10 cellular contexts compared by ENCODE assay signal in the genomic region with DNA sequence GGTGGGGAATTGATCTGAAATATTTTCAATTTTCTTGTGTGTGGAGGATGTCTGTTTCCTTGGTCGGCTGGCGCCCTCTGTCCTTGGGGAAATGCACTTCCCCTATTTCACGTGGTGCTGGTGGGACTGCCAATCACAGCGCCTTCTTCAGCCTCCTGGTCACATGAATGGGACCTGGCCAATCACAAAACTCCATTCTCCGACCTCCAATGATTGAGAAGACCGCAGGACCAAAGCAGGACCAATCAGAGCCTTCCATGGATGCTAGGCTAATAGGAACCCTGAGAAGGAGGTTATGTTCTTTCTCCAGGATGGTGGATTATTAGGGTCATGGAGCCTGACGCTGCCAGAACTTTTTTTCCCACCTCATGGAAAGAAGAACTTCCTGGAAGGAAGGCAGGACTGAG.
DNase-seq lines count a peak whose midpoint lies in the region; ATAC-seq, FAIRE-seq and TF ChIP-seq lines count a peak whose summit lies in the region.
"Had no signal": no experiment of that assay in that cellular context is flagged by ENCODE, and none has a peak within 500 bp of the region (broad histone marks: within the 10 kb centered on the region; RNA-seq: fewer than 3 reads in every experiment).

No MANE protein-coding gene starts in this region.

- no peak overlapping the region for H3K4me2 ChIP-seq in GM12878 (ENCODE audit: control insufficient read depth, insufficient read depth)
- H3K4me2 ChIP-seq: KMS-11 had no signal

- H3K9me3 ChIP-seq in GM12878 (replicated peaks; ENCODE audit: control insufficient read depth, insufficient read depth, low read length) (no peaks in the 10 kb centered on the region; the same call in 1 of the 3 replicates), pancreas (no peaks in the 10 kb centered on the region)

- POLR2A ChIA-PET in GM12878 (lab: Charles Lee), result no interaction called here

- peak; percentile 66 for ATAC-seq in GM12878
- peak; percentile 90 to 95 (median 92) for ATAC-seq in pancreas
- no peak for ATAC-seq in HG03354 (IDR thresholded peaks at IDR 0.05; ENCODE audit: poor library complexity, severe bottlenecking, unreplicated experiment)

- no peaks in the 10 kb centered on the region for H4K20me1 ChIP-seq in GM12878 (ENCODE audit: control insufficient read depth, insufficient read depth)

- in situ Hi-C loops in GM12878 (cut with MboI), result no loop called here

- peak; percentile 32; the same call in 1 of the 2 replicates for TF ChIP-seq RAD21 in GM12878 (IDR thresholded peaks at IDR 0.05; ENCODE audit: insufficient read depth, low read depth, low read length)

- H3K27ac ChIP-seq in GM12878 (ENCODE audit: control insufficient read depth, insufficient read depth) (no peak overlapping the region), pancreas (no peak overlapping the region), substantia nigra (ENCODE audit: low read depth, low read length, poor library complexity, severe bottlenecking) (no peak overlapping the region)
- H3K27ac ChIP-seq: KMS-11 had no signal

- H2AFZ ChIP-seq in GM12878 (ENCODE audit: control insufficient read depth, low read depth, low read length), result no peak overlapping the region

- H3K36me3 ChIP-seq in GM12878 (ENCODE audit: control insufficient read depth in 2 of 2, insufficient read depth in 2 of 2, low read length in 1 of 2) (no peaks in the 10 kb centered on the region), pancreas (no peaks in the 10 kb centered on the region)

- 29% methylated on average over 7 of the region's 7 CpGs for WGBS in GM12878 (ENCODE audit: insufficient coverage, insufficient replicate concordance, low lambda C conversion rate, missing lambda C conversion rate)
- WGBS in pancreas, 2 donors, result 27 to 30% methylated on average over 7 of the region's 7 CpGs

- TF ChIP-seq CTCF in NB4 (IDR thresholded peaks at IDR 0.05; ENCODE audit: low read depth, low read length) (no peak), GM12878 (IDR thresholded peaks at IDR 0.05 in 2 of 3, conservative IDR thresholded peaks at IDR 0.05 in 1 of 3; ENCODE audit: control insufficient read depth in 2 of 3, extremely low read depth in 1 of 3, insufficient read depth in 1 of 3, low read depth in 3 of 3, low read length in 3 of 3) (peak in 2 of 3 experiments; percentile 17 to 21; a peak in 2 of 6 replicates), pancreas (IDR thresholded peaks at IDR 0.05) (peak in 1 of 4 donors; percentile 12)

- H3K79me2 ChIP-seq in GM12878 (ENCODE audit: control insufficient read depth, insufficient read depth, low read length), result no peaks in the 10 kb centered on the region

- H3K27me3 ChIP-seq in GM12878 (replicated peaks in 1 of 2; ENCODE audit: control insufficient read depth in 2 of 2, insufficient read depth in 2 of 2, low read length in 1 of 2) (peaks cover 0 to 3% of the 10 kb centered on the region in 2 experiments; a peak in 1 of 4 replicates), pancreas (no peaks in the 10 kb centered on the region)

- H3K4me1 ChIP-seq in GM12878 (ENCODE audit: control insufficient read depth, insufficient read depth, low read length) (no peaks in the 10 kb centered on the region), pancreas (peaks cover 0 to 4% (median 0%) of the 10 kb centered on the region in 3 donors)

- no TSS peak for BruUV-seq in GM12878 (replicated peaks; lab: Mats Ljungman, UMichigan)

- SMC1A ChIA-PET in GM12878 (lab: Charles Lee; ENCODE audit: uncharacterized antibody, unreplicated experiment), result no interaction called here

- DNase-seq in NOMO-1 (lab: John Stamatoyannopoulos, UW; ENCODE audit: unreplicated experiment in 2 of 2) (peak; percentile 4 to 18), NOMO-1 treated with dmso at 0.1 percent for 144 hours (lab: John Stamatoyannopoulos, UW; ENCODE audit: unreplicated experiment) (no peak), NB4 (ENCODE audit: low read depth) (peak; percentile 41), GM12878 (ENCODE audit: low read depth, low spot score) (no peak), pancreas (peak in 5 of 6 donors; percentile 67 to 80 (median 77)), activated gamma-delta T cell (lab: John Stamatoyannopoulos, UW) (no peak), substantia nigra (lab: John Stamatoyannopoulos, UW) (no peak)

- H3K9ac ChIP-seq in GM12878 (ENCODE audit: control insufficient read depth, insufficient read depth, low read length), result no peak overlapping the region
- H3K9ac ChIP-seq: KMS-11 had no signal

- RAD21 ChIA-PET in GM12878 (lab: Charles Lee; ENCODE audit: unreplicated experiment), result no interaction called here

- H3K4me3 ChIP-seq in NB4 (ENCODE audit: low read depth, low read length) (no peak overlapping the region), GM12878 (no peak overlapping the region), pancreas (peak overlapping the region in 2 of 4 donors; percentile 31 to 36)

- no peak for TF ChIP-seq POLR2A in NB4 (IDR thresholded peaks at IDR 0.05; ENCODE audit: extremely low read depth, insufficient read length)
- no peak for TF ChIP-seq POLR2A in GM12878 (IDR thresholded peaks at IDR 0.05; ENCODE audit: low read depth, low read length)

- TF ChIP-seq EP300 in GM12878 (IDR thresholded peaks at IDR 0.05; ENCODE audit: borderline replicate concordance in 1 of 2, control insufficient read depth in 1 of 2, low read depth in 2 of 2, low read length in 2 of 2), result no peak

- CTCF ChIA-PET in GM12878 (lab: Yijun Ruan, JAX), result no interaction called here

- FAIRE-seq in GM12878 (lab: Jason Lieb, UNC) (no peak), pancreas (lab: Jason Lieb, UNC) (no peak)
- FAIRE-seq: endometrium had no signal

- intact Hi-C loops in GM12878 (cut with micrococcal nuclease; ENCODE audit: unreplicated experiment), result no loop called here
- intact Hi-C loops in pancreas (cut with DNase I), result no loop called here

TF ChIP-seq in GM12878, 131 proteins besides CTCF, POLR2A, EP300 and RAD21:
- TF ChIP-seq HDGF (IDR thresholded peaks at IDR 0.05), result no peak
- TF ChIP-seq, protein P1, sequence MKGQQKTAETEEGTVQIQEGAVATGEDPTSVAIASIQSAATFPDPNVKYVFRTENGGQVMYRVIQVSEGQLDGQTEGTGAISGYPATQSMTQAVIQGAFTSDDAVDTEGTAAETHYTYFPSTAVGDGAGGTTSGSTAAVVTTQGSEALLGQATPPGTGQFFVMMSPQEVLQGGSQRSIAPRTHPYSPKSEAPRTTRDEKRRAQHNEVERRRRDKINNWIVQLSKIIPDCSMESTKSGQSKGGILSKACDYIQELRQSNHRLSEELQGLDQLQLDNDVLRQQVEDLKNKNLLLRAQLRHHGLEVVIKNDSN (IDR thresholded peaks at IDR 0.05; ENCODE audit: borderline replicate concordance, extremely low read length, insufficient read depth, low read depth, low read length), result no peak
- TF ChIP-seq, protein P2, sequence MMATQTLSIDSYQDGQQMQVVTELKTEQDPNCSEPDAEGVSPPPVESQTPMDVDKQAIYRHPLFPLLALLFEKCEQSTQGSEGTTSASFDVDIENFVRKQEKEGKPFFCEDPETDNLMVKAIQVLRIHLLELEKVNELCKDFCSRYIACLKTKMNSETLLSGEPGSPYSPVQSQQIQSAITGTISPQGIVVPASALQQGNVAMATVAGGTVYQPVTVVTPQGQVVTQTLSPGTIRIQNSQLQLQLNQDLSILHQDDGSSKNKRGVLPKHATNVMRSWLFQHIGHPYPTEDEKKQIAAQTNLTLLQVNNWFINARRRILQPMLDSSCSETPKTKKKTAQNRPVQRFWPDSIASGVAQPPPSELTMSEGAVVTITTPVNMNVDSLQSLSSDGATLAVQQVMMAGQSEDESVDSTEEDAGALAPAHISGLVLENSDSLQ (IDR thresholded peaks at IDR 0.05), result peak; percentile 70
- no peak for TF ChIP-seq CHD2 (IDR thresholded peaks at IDR 0.05; ENCODE audit: borderline replicate concordance, low read depth, low read length)
- TF ChIP-seq CBX5 (IDR thresholded peaks at IDR 0.05; ENCODE audit: low read depth), result no peak
- TF ChIP-seq, protein P3, sequence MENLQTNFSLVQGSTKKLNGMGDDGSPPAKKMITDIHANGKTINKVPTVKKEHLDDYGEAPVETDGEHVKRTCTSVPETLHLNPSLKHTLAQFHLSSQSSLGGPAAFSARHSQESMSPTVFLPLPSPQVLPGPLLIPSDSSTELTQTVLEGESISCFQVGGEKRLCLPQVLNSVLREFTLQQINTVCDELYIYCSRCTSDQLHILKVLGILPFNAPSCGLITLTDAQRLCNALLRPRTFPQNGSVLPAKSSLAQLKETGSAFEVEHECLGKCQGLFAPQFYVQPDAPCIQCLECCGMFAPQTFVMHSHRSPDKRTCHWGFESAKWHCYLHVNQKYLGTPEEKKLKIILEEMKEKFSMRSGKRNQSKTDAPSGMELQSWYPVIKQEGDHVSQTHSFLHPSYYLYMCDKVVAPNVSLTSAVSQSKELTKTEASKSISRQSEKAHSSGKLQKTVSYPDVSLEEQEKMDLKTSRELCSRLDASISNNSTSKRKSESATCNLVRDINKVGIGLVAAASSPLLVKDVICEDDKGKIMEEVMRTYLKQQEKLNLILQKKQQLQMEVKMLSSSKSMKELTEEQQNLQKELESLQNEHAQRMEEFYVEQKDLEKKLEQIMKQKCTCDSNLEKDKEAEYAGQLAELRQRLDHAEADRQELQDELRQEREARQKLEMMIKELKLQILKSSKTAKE (IDR thresholded peaks at IDR 0.05; ENCODE audit: low read depth, poor library complexity, severe bottlenecking), result no peak
- peak; percentile 54; the same call in 1 of the 2 replicates for TF ChIP-seq SPI1 (IDR thresholded peaks at IDR 0.05; ENCODE audit: borderline replicate concordance, insufficient read depth, low read depth, low read length)

Comparison
In these comparisons a context has a peak if more than half of its experiments do, and no peak if none do; other contexts are left out.
1. DNase-seq: peak in NOMO-1 (2 of 2), NB4 (single experiment) and pancreas (5 of 6); none in NOMO-1 treated with dmso at 0.1 percent for 144 hours (single experiment), GM12878 (single experiment), activated gamma-delta T cell (single experiment) and substantia nigra (0 of 49).